11 cellular contexts compared by ENCODE assay signal in the genomic region with DNA sequence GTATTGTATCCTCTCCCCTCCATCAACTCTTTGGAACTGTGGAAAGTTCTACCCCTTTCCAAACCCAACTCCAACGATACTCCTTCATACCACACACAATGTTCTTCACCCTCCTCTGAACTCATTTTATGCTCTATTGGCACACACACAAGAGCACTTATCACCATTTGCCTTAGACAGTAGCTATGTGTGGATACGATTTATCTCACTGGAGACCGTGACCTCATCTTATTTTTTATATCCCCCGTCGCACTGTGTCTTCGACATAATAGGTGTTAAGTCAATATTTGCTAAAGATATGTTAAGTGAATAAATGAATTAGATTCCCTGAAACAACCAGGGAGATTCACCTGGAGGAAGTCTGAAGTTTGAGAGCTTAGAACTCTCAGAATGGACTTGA.
DNase-seq lines count a peak whose midpoint lies in the region; ATAC-seq and TF ChIP-seq lines count a peak whose summit lies in the region.
"Had no signal": no experiment of that assay in that cellular context is flagged by ENCODE, and none has a peak within 500 bp of the region (broad histone marks: within the 10 kb centered on the region; RNA-seq: fewer than 3 reads in every experiment).

No MANE protein-coding gene starts in this region.

- peak overlapping the region; percentile 43 for H3K27ac ChIP-seq in OCI-LY7 (ENCODE audit: low read depth, low read length, poor library complexity, severe bottlenecking)
- H3K27ac ChIP-seq: left ventricle myocardium inferior had no signal

- H3K9me3 ChIP-seq in OCI-LY7 (ENCODE audit: low read length): no peaks in the 10 kb centered on the region
- H3K9me3 ChIP-seq: left ventricle myocardium inferior had no signal

- peak; percentile 78 for ATAC-seq in left colon
- ATAC-seq in stimulated activated memory B cell treated with anti-CD40 and anti-IgM and Interleukin-4, amounts not matched to agents 10 μg/mL and 1 μg/mL and 100 μg/mL, for 72 hours: no peak
- ATAC-seq: HCT116 had no signal

- no peaks in the 10 kb centered on the region for H3K36me3 Mint-ChIP-seq in activated naive CD4-positive, alpha-beta T cell treated with anti-CD3 and anti-CD28 coated beads, Interleukin-2, amount 50 U/mL, for 24 hours
- no peaks in the 10 kb centered on the region for H3K36me3 Mint-ChIP-seq in stimulated activated memory B cell treated with anti-CD40 and anti-IgM and Interleukin-4, amounts not matched to agents 10 μg/mL and 1 μg/mL and 100 μg/mL, for 72 hours

- H3K4me3 Mint-ChIP-seq in activated naive CD4-positive, alpha-beta T cell treated with anti-CD3 and anti-CD28 coated beads, Interleukin-2, amount 50 U/mL, for 24 hours: peak overlapping the region; percentile 81
- H3K4me3 Mint-ChIP-seq in stimulated activated memory B cell treated with anti-CD40 and anti-IgM and Interleukin-4, amounts not matched to agents 10 μg/mL and 1 μg/mL and 100 μg/mL, for 72 hours: no peak overlapping the region

- H3K4me3 ChIP-seq in OCI-LY7 (ENCODE audit: low read depth, low read length, poor library complexity, severe bottlenecking): peak overlapping the region; percentile 62
- H3K4me3 ChIP-seq: K562 had no signal

- no peaks in the 10 kb centered on the region for H3K79me2 ChIP-seq in OCI-LY7 (ENCODE audit: insufficient read depth, low read depth, low read length)

- H3K27ac Mint-ChIP-seq in activated naive CD4-positive, alpha-beta T cell treated with anti-CD3 and anti-CD28 coated beads, Interleukin-2, amount 50 U/mL, for 24 hours: no peak overlapping the region
- no peak overlapping the region for H3K27ac Mint-ChIP-seq in stimulated activated memory B cell treated with anti-CD40 and anti-IgM and Interleukin-4, amounts not matched to agents 10 μg/mL and 1 μg/mL and 100 μg/mL, for 72 hours

- H3K4me1 ChIP-seq in OCI-LY7 (ENCODE audit: insufficient read depth, low read length, poor library complexity, severe bottlenecking): peaks cover 68% of the 10 kb centered on the region

- POLR2A ChIA-PET in OCI-LY7 (lab: Charles Lee): interaction anchor here (0.7 to 3.9 kb wide), 16 partner anchors 10 to 139 kb away, joined by 3 to 40 read pairs (median 6); no protein-coding TSS in a partner anchor

- CTCF ChIA-PET in OCI-LY7 (lab: Charles Lee; ENCODE audit: unreplicated experiment): interaction anchor here (0.6 to 2.1 kb wide), 6 partner anchors 8 to 468 kb away, joined by 3 to 8 read pairs (median 4); no protein-coding TSS in a partner anchor

- no peaks in the 10 kb centered on the region for H3K9me3 Mint-ChIP-seq in activated naive CD4-positive, alpha-beta T cell treated with anti-CD3 and anti-CD28 coated beads, Interleukin-2, amount 50 U/mL, for 24 hours
- H3K9me3 Mint-ChIP-seq in stimulated activated memory B cell treated with anti-CD40 and anti-IgM and Interleukin-4, amounts not matched to agents 10 μg/mL and 1 μg/mL and 100 μg/mL, for 72 hours: no peaks in the 10 kb centered on the region

- BruUV-seq in OCI-LY7 (replicated peaks; lab: Mats Ljungman, UMichigan): no TSS peak

- no peak for TF ChIP-seq CTCF in OCI-LY7 (conservative IDR thresholded peaks at IDR 0.05; ENCODE audit: low read length)

- no peaks in the 10 kb centered on the region for H4K20me1 ChIP-seq in OCI-LY7 (ENCODE audit: insufficient read depth, low read length)

- peak overlapping the region; percentile 81 for H3K4me2 ChIP-seq in OCI-LY7 (ENCODE audit: low read length)

- H3K4me1 Mint-ChIP-seq in activated naive CD4-positive, alpha-beta T cell treated with anti-CD3 and anti-CD28 coated beads, Interleukin-2, amount 50 U/mL, for 24 hours: peaks cover 25% of the 10 kb centered on the region
- peaks cover 58% of the 10 kb centered on the region for H3K4me1 Mint-ChIP-seq in stimulated activated memory B cell treated with anti-CD40 and anti-IgM and Interleukin-4, amounts not matched to agents 10 μg/mL and 1 μg/mL and 100 μg/mL, for 72 hours

- H3K36me3 ChIP-seq in OCI-LY7 (ENCODE audit: insufficient read depth, low read length): no peaks in the 10 kb centered on the region
- H3K36me3 ChIP-seq: left ventricle myocardium inferior had no signal

- intact Hi-C loops in OCI-LY7 (cut with micrococcal nuclease; ENCODE audit: unreplicated experiment) (loop anchor here (1.0 to 10.0 kb wide), 4 partner anchors 63 to 557 kb away; a partner anchor contains a TSS), left colon (cut with DNase I, micrococcal nuclease) (no loop called here)

- no peak overlapping the region for H2AFZ ChIP-seq in OCI-LY7 (ENCODE audit: low read length)

- no peaks in the 10 kb centered on the region for H3K9me2 ChIP-seq in OCI-LY7 (ENCODE audit: insufficient read depth, low read length)

- H3K27me3 Mint-ChIP-seq in activated naive CD4-positive, alpha-beta T cell treated with anti-CD3 and anti-CD28 coated beads, Interleukin-2, amount 50 U/mL, for 24 hours: no peaks in the 10 kb centered on the region
- peaks cover 26% of the 10 kb centered on the region for H3K27me3 Mint-ChIP-seq in stimulated activated memory B cell treated with anti-CD40 and anti-IgM and Interleukin-4, amounts not matched to agents 10 μg/mL and 1 μg/mL and 100 μg/mL, for 72 hours

- no peak for DNase-seq in activated naive CD4-positive, alpha-beta T cell (lab: John Stamatoyannopoulos, UW)
- DNase-seq in OCI-LY7 (ENCODE audit: low spot score) (no peak), left colon (no peak), NCI-H2081 treated with DMSO at 0.1 percent for 48 hours (lab: John Stamatoyannopoulos, UW) (no peak), Kasumi-1 (lab: John Stamatoyannopoulos, UW) (no peak), HUDEP-2 (lab: John Stamatoyannopoulos, UW; ENCODE audit: unreplicated experiment in 76 of 76) (no peak)
